ENCODE assay signal across 1 cellular context in the genomic region with DNA sequence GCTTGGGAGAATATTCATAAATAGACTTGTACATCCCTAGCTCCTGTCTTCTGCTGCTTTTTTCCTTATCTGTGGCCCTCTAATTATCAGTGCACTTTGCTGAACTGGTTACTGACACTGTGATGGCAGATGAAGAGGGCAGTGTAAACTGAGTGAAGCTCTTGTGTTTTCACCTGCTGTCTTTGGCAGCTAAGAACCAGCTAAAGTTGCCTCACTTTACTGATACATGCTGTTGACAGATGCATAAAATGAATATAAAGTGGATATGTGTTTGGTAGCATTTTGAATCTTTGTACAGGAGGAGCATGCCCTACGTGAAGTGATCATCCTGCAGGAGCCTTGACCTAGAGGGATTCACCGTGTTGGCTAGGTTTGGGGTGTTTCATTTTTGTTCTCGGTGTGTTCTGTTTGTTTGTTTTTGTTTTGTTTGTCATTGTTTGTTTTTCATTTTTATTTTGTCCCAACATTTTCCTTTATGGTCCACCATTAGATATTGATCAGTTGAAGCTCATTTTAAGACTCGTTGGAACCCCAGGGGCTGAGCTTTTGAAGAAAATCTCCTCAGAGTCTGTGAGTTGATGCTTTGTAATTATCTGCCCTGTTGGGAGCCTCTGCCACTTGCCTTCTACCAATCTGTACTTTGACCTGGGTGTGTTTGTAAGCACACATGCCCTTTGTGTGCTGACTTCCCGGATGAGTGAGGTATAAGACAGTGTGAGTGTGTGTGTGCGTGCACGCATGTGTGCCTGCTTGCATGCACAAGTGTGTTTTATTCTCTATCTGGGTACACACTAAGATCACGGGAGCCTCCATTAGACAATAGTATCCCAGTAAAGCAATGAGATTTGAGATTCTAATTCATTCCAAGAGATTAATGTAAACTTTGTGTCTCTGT.
TF ChIP-seq lines count a peak whose summit lies in the region.

No MANE protein-coding gene starts in this region.

TF ChIP-seq in HepG2, 621 proteins besides CTCF, POLR2A, EP300 and RAD21 (continued from another document):
- TF ChIP-seq ZNF619 (CRISPR knock-in tag; IDR thresholded peaks at IDR 0.05), result no peak
